16 cellular contexts compared by ENCODE assay signal in the genomic region with DNA sequence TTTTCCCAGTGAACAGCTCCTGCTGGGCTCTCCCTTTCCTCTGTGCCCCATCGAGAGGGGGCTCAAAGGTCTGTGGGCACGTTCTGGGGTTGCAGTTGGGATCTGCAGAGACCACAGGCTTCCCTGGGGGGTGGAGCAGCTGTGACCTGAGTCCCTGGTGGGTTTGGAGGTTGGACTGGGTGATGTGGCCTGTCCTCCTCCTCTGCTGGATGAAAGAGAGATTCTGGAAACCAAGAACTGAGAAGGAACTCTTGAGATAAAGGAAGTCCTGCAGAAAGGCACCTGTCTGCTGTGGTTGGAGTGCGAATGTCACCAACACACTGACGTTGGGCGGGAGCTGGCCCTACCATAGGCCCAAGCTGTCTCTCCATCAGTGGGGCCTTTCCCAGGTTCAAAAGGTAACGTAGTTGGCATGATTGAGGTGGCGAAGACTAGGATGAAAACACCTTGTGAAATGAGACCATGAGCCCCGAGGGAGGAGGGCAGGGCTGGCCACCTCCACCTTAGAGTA. TPM values are rescaled to one million over a fixed set of nuclear protein-coding genes. Genes with fewer than 3 reads are reported as not detected.
DNase-seq lines count a peak whose midpoint lies in the region; ATAC-seq, FAIRE-seq and TF ChIP-seq lines count a peak whose summit lies in the region.
"Had no signal": no experiment of that assay in that cellular context is flagged by ENCODE, and none has a peak within 500 bp of the region (broad histone marks: within the 10 kb centered on the region; RNA-seq: fewer than 3 reads in every experiment).

No MANE protein-coding gene starts in this region.

- no TSS peak for BruUV-seq in Caco-2 (replicated peaks; lab: Mats Ljungman, UMichigan)

- H4K20me1 ChIP-seq in OCI-LY3 (ENCODE audit: insufficient read depth, low read length): no peaks in the 10 kb centered on the region

- no peak overlapping the region for H3K9ac ChIP-seq in OCI-LY3 (ENCODE audit: low read length)

- H3K36me3 ChIP-seq in Caco-2 (ENCODE audit: control insufficient read depth, insufficient read depth, low read length) (no peaks in the 10 kb centered on the region), OCI-LY3 (replicated peaks; ENCODE audit: low read depth, low read length) (no peaks in the 10 kb centered on the region), right lobe of liver (no peaks in the 10 kb centered on the region)

- WGBS in right lobe of liver (ENCODE audit: insufficient coverage, low coverage, low lambda C conversion rate, missing lambda C conversion rate): 64% methylated on average over 5 of the region's 8 CpGs

- no peak overlapping the region for H3K4me3 ChIP-seq in Caco-2 (ENCODE audit: low read depth, low read length)
- H3K4me3 ChIP-seq in OCI-LY3 (ENCODE audit: low read length): no peak overlapping the region
- H3K4me3 ChIP-seq in right lobe of liver: no peak overlapping the region
- H3K4me3 ChIP-seq: K562 had no signal

- FAIRE-seq in GM19239 (lab: Jason Lieb, UNC): peak; percentile 54
- FAIRE-seq: K562 had no signal

- TF ChIP-seq CTCF in Caco-2 (IDR thresholded peaks at IDR 0.05; ENCODE audit: insufficient read depth in 1 of 2, low read depth in 1 of 2, low read length in 1 of 2, severe bottlenecking in 1 of 2, unreplicated experiment in 1 of 2) (no peak), OCI-LY3 (IDR thresholded peaks at IDR 0.05; ENCODE audit: low read depth, low read length) (no peak), right lobe of liver (IDR thresholded peaks at IDR 0.05) (no peak)

- no peaks in the 10 kb centered on the region for H3K4me1 ChIP-seq in Caco-2
- peaks cover 31% of the 10 kb centered on the region for H3K4me1 ChIP-seq in OCI-LY3 (ENCODE audit: low read length)
- no peaks in the 10 kb centered on the region for H3K4me1 ChIP-seq in right lobe of liver

- H3K36me3 Mint-ChIP-seq in Caco-2 (ENCODE audit: insufficient read depth, unreplicated experiment): no peaks in the 10 kb centered on the region
- H3K36me3 Mint-ChIP-seq: CD14-positive monocyte; CD8-positive, alpha-beta T cell had no signal

- no peaks in the 10 kb centered on the region for H3K9me3 ChIP-seq in Caco-2
- no peaks in the 10 kb centered on the region for H3K9me3 ChIP-seq in OCI-LY3 (ENCODE audit: insufficient read depth, low read length)
- H3K9me3 ChIP-seq in right lobe of liver: no peaks in the 10 kb centered on the region

- no peak for ATAC-seq in HG03469 (IDR thresholded peaks at IDR 0.05; ENCODE audit: unreplicated experiment)
- no peak for ATAC-seq in GM21717 (IDR thresholded peaks at IDR 0.05; ENCODE audit: unreplicated experiment)
- ATAC-seq in right lobe of liver: no peak
- ATAC-seq: CD8-positive, alpha-beta T cell; K562 had no signal

- CTCF ChIA-PET in Caco-2 (lab: Charles Lee): no interaction called here

- no peaks in the 10 kb centered on the region for H3K4me1 Mint-ChIP-seq in Caco-2 (ENCODE audit: low read depth, unreplicated experiment)

- H3K4me2 ChIP-seq in OCI-LY3 (ENCODE audit: low read length): peak overlapping the region; percentile 22

- TF ChIP-seq POLR2A in right lobe of liver (IDR thresholded peaks at IDR 0.05): no peak

- intact Hi-C loops in Caco-2 (cut with micrococcal nuclease; ENCODE audit: unreplicated experiment): loop anchor here (2.0 to 5.0 kb wide), 2 partner anchors 333 to 517 kb away; no protein-coding TSS in a partner anchor
- intact Hi-C loops in right lobe of liver (cut with DNase I): no loop called here

- POLR2A ChIA-PET in Caco-2 (lab: Charles Lee): no interaction called here

- no peaks in the 10 kb centered on the region for H3K79me2 ChIP-seq in OCI-LY3 (ENCODE audit: low read length)

- H3K27me3 ChIP-seq in Caco-2 (replicated peaks; ENCODE audit: control insufficient read depth, insufficient read depth, low read length): no peaks in the 10 kb centered on the region
- H3K27me3 ChIP-seq in OCI-LY3 (ENCODE audit: low read depth, low read length): peaks cover 32% of the 10 kb centered on the region
- H3K27me3 ChIP-seq in right lobe of liver: no peaks in the 10 kb centered on the region

- no peaks in the 10 kb centered on the region for H3K9me3 Mint-ChIP-seq in Caco-2 (ENCODE audit: unreplicated experiment)
- H3K9me3 Mint-ChIP-seq: CD8-positive, alpha-beta T cell; HFFc6 had no signal

- DNase-seq in Caco-2: no peak
- DNase-seq in GM19239 (ENCODE audit: insufficient read length, low spot score): no peak
- DNase-seq in NCI-H1105 (lab: John Stamatoyannopoulos, UW): no peak
- no peak for DNase-seq in right lobe of liver
- DNase-seq: ACHN; CD8-positive, alpha-beta T cell; COR-L47; GF-D8; HCEC 1CT; HFFc6 had no signal

- no peak overlapping the region for H3K4me3 Mint-ChIP-seq in Caco-2 (ENCODE audit: unreplicated experiment)
- H3K4me3 Mint-ChIP-seq: CD14-positive monocyte; CD8-positive, alpha-beta T cell; HFFc6 had no signal

- H3K27ac Mint-ChIP-seq in Caco-2 (ENCODE audit: unreplicated experiment): peak overlapping the region; percentile 22
- H3K27ac Mint-ChIP-seq: CD8-positive, alpha-beta T cell; HFFc6 had no signal

- H2AFZ ChIP-seq in OCI-LY3 (ENCODE audit: low read depth, low read length): no peak overlapping the region

- H3K27ac ChIP-seq in OCI-LY3 (ENCODE audit: low read length) (no peak overlapping the region), right lobe of liver (no peak overlapping the region)
- H3K27ac ChIP-seq: HL-60 had no signal

- no peaks in the 10 kb centered on the region for H3K27me3 Mint-ChIP-seq in Caco-2 (ENCODE audit: insufficient read depth, unreplicated experiment)

RNA-seq across cellular contexts. Expression of a gene that starts 35.8 kb away (rescaled TPM):
- total RNA-seq in Caco-2 (2022) (25.8 and 27.5 TPM in 2 replicates), right lobe of liver (1 to 10 TPM; 4.9 to 7.8 (median 6.5) TPM)
